Comparison of ENCODE assay signal across 27 cellular contexts in genomic region chr6:130122243-130122642, GRCh38.
"Had no signal": no experiment of that assay in that cellular context is flagged by ENCODE, and none has a peak within 500 bp of the region (broad histone marks: within the 10 kb centered on the region; RNA-seq: fewer than 3 reads in every experiment).

No MANE protein-coding gene starts in this region.

- H3K4me3 Mint-ChIP-seq: activated B cell treated with CpG ODN at 0.5 μM for 24 hours; activated CD4-positive, alpha-beta memory T cell treated with anti-CD3 and anti-CD28 coated beads, Interleukin-2, amount 10 ng/mL, durations not matched to agents 7 days and 5 days; activated naive CD8-positive, alpha-beta T cell treated with anti-CD3 and anti-CD28 coated beads, Interleukin-2, amount 10 ng/mL, durations not matched to agents 7 days and 5 days; T-cell had no signal

- H3K9me3 ChIP-seq: adrenal gland, breast epithelium had no signal

- H3K27me3 ChIP-seq: adrenal gland, breast epithelium had no signal

- H3K36me3 ChIP-seq: adrenal gland, breast epithelium had no signal

- FAIRE-seq: TTC549 had no signal

- ATAC-seq: Right ventricle myocardium inferior, T-cell had no signal

- H3K9me3 Mint-ChIP-seq: activated B cell treated with CpG ODN at 0.5 μM for 24 hours; activated CD4-positive, alpha-beta memory T cell treated with anti-CD3 and anti-CD28 coated beads, Interleukin-2, amount 10 ng/mL, durations not matched to agents 7 days and 5 days had no signal

- H3K27ac ChIP-seq: adrenal gland, breast epithelium, SK-N-MC had no signal

- H3K4me3 ChIP-seq: adrenal gland, breast epithelium, SK-N-MC had no signal

- H3K4me1 ChIP-seq: breast epithelium had no signal

- H3K27me3 Mint-ChIP-seq: activated B cell treated with CpG ODN at 0.5 μM for 24 hours; activated CD4-positive, alpha-beta memory T cell treated with anti-CD3 and anti-CD28 coated beads, Interleukin-2, amount 10 ng/mL, durations not matched to agents 7 days and 5 days; activated naive CD8-positive, alpha-beta T cell treated with anti-CD3 and anti-CD28 coated beads, Interleukin-2, amount 10 ng/mL, durations not matched to agents 7 days and 5 days; T-cell had no signal

- H3K27ac Mint-ChIP-seq: activated B cell treated with CpG ODN at 0.5 μM for 24 hours; activated CD4-positive, alpha-beta memory T cell treated with anti-CD3 and anti-CD28 coated beads, Interleukin-2, amount 10 ng/mL, durations not matched to agents 7 days and 5 days; activated naive CD8-positive, alpha-beta T cell treated with anti-CD3 and anti-CD28 coated beads, Interleukin-2, amount 10 ng/mL, durations not matched to agents 7 days and 5 days had no signal

- DNase-seq: activated B cell treated with CpG ODN at 0.5 μM for 24 hours; activated CD4-positive, alpha-beta memory T cell treated with anti-CD3 and anti-CD28 coated beads, Interleukin-2, amount 10 ng/mL, durations not matched to agents 7 days and 5 days; activated CD4-positive, alpha-beta T cell treated with anti-CD3 and anti-CD28 coated beads for 1 hour; activated CD4-positive, alpha-beta T cell treated with anti-CD3 and anti-CD28 coated beads, Interleukin-2, amount 50 U/mL, for 1 hour; activated CD8-positive, alpha-beta memory T cell treated with anti-CD3 and anti-CD28 coated beads, Interleukin-2, amount 50 U/mL, for 48 hours; activated naive CD4-positive, alpha-beta T cell treated with anti-CD3 and anti-CD28 coated beads, Interleukin-2, amount 50 U/mL, for 16 hours; activated naive CD8-positive, alpha-beta T cell treated with anti-CD3 and anti-CD28 coated beads, Interleukin-2, amount 10 ng/mL, durations not matched to agents 7 days and 5 days; activated T-cell treated with anti-CD3 and anti-CD28 coated beads, Interleukin-2, amount 50 U/mL, for 1 hour; adrenal gland; anterior cingulate cortex; caudate nucleus; Kasumi-1; NCI-H1105 treated with DMSO at 0.1 percent for 48 hours; NCI-H146; NCI-H187 treated with DMSO at 0.1 percent for 48 hours; NCI-H2081 treated with DMSO at 0.1 percent for 48 hours; NCI-H446; NCI-H524; NCI-H774; RPMI8226; T-cell; T-helper 2 cell; T1000 had no signal
